ENCODE assay signal across 18 cellular contexts in the genomic region with DNA sequence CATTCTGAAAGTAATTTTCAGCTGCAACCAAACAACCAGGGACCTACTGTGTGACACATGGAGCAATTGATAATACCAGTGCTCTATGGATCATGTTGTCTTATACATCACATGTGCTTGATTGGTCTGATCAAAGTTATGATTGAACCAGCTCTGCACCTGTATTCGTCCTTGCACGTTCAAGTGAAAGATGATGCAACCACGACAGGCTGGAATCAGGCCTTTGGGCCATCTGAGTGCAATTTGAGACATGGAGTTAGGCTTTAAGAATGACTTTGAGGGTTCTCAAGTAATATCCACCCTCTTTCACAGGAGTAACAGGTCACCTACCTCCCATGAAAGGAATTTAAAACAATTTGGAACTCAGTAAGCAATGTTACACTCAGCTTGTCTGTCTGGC.
"Had no signal": no experiment of that assay in that cellular context is flagged by ENCODE, and none has a peak within 500 bp of the region (broad histone marks: within the 10 kb centered on the region; RNA-seq: fewer than 3 reads in every experiment).

No MANE protein-coding gene starts in this region.

- H3K36me3 ChIP-seq: suprapubic skin, transverse colon had no signal

- H3K27ac ChIP-seq: dorsolateral prefrontal cortex, skin epidermis, suprapubic skin, transverse colon had no signal

- H3K9me3 ChIP-seq: suprapubic skin, transverse colon had no signal

- DNase-seq: activated CD4-positive, alpha-beta T cell treated with anti-CD3 and anti-CD28 coated beads, Interleukin-2, amount 10 ng/mL, durations not matched to agents 24 days and 14 days; activated CD8-positive, alpha-beta T cell treated with anti-CD3 and anti-CD28 coated beads for 36 hours; activated naive CD4-positive, alpha-beta T cell treated with Interleukin-2 at 50 U/mL for 16 hours; activated T-cell treated with anti-CD3 and anti-CD28 coated beads, Interleukin-2, amount 50 U/mL, for 24 hours; central memory CD4-positive, alpha-beta T cell; dorsolateral prefrontal cortex; endodermal cell; foreskin melanocyte; glutamatergic neuron; hypothalamus; kidney; midbrain; occipital lobe; stimulated activated CD4-positive, alpha-beta T cell treated with anti-CD3 and anti-CD28 coated beads, Interleukin-4, amount 100 ng/mL, for 1 hour; stimulated activated naive CD8-positive, alpha-beta T cell treated with anti-CD3 and anti-CD28 coated beads, Interleukin-15, amount 100 ng/mL, for 72 hours; transverse colon had no signal

- H3K4me3 ChIP-seq: dorsolateral prefrontal cortex, skin epidermis, suprapubic skin, transverse colon had no signal

- H3K27me3 ChIP-seq: suprapubic skin, transverse colon had no signal
